Comparison of ENCODE assay signal across 25 cellular contexts in the genomic region with DNA sequence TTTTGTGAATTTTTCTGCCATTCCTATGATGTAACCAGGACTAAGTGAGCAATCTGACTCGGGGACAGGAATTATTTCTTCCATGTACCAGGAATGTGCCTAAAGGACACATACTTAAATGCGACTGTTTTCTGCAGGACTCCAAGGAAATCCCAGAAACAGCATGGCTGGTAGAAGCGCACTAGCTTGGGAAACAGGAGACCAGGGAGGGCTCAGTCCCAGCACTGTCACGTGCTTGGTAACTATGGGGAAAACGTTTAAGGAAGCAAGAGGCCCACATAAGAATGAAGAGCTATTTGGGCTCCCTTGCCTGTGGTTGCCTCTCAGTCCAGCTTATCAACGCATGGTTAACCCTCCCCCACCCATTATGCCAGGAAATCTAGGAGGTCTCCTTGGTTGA. TPM values are rescaled to one million over a fixed set of nuclear protein-coding genes. Genes with fewer than 3 reads are reported as not detected.
"Had no signal": no experiment of that assay in that cellular context is flagged by ENCODE, and none has a peak within 500 bp of the region (broad histone marks: within the 10 kb centered on the region; RNA-seq: fewer than 3 reads in every experiment).

No MANE protein-coding gene starts in this region.

- H3K4me3 ChIP-seq: dorsolateral prefrontal cortex, gastrocnemius medialis, lung, sigmoid colon, thoracic aorta, upper lobe of right lung had no signal

- H3K27ac ChIP-seq: dorsolateral prefrontal cortex, gastrocnemius medialis, sigmoid colon, thoracic aorta, upper lobe of right lung had no signal

- H3K4me1 Mint-ChIP-seq: mesothelial cell of epicardium, nephron progenitor cell had no signal

- H3K4me1 ChIP-seq: gastrocnemius medialis, sigmoid colon, upper lobe of right lung had no signal

- H3K27me3 ChIP-seq: gastrocnemius medialis, sigmoid colon, upper lobe of right lung had no signal

- H3K9me3 ChIP-seq: gastrocnemius medialis, sigmoid colon, thoracic aorta, upper lobe of right lung had no signal

- H3K36me3 ChIP-seq: gastrocnemius medialis, thoracic aorta, upper lobe of right lung had no signal

- H3K27me3 Mint-ChIP-seq: activated B cell treated with CpG ODN at 0.5 μM for 24 hours; activated CD4-positive, alpha-beta memory T cell treated with anti-CD3 and anti-CD28 coated beads for 36 hours; activated CD8-positive, alpha-beta memory T cell treated with anti-CD3 and anti-CD28 coated beads, Interleukin-2, amount 10 ng/mL, durations not matched to agents 7 days and 5 days; activated naive CD8-positive, alpha-beta T cell treated with anti-CD3 and anti-CD28 coated beads for 36 hours; activated T-helper 17 cell treated with anti-CD3 and anti-CD28 coated beads, Interleukin-2, amount 50 U/mL, for 72 hours; stimulated activated naive B cell treated with anti-CD40 and anti-IgM and Interleukin-4, amounts not matched to agents 10 μg/mL and 1 μg/mL and 100 μg/mL, for 72 hours had no signal

- DNase-seq: activated B cell treated with CpG ODN at 0.5 μM for 24 hours; activated CD4-positive, alpha-beta memory T cell treated with anti-CD3 and anti-CD28 coated beads for 36 hours; activated CD4-positive, alpha-beta T cell treated with anti-CD3 and anti-CD28 coated beads for 4 hours; activated CD8-positive, alpha-beta memory T cell treated with anti-CD3 and anti-CD28 coated beads, Interleukin-2, amount 10 ng/mL, durations not matched to agents 7 days and 5 days; activated naive CD4-positive, alpha-beta T cell; activated naive CD8-positive, alpha-beta T cell treated with anti-CD3 and anti-CD28 coated beads for 36 hours; amygdala; central memory CD4-positive, alpha-beta T cell; dorsolateral prefrontal cortex; gastrocnemius medialis; head of caudate nucleus; kidney; nephron progenitor cell; occipital lobe; posterior cingulate gyrus; sigmoid colon; stimulated activated naive B cell treated with anti-CD40 and anti-IgM and Interleukin-4, amounts not matched to agents 10 μg/mL and 1 μg/mL and 100 μg/mL, for 72 hours; T1000; upper lobe of right lung had no signal

- H3K27ac Mint-ChIP-seq: activated B cell treated with CpG ODN at 0.5 μM for 24 hours; activated CD4-positive, alpha-beta memory T cell treated with anti-CD3 and anti-CD28 coated beads for 36 hours; activated naive CD8-positive, alpha-beta T cell treated with anti-CD3 and anti-CD28 coated beads for 36 hours; activated T-helper 17 cell treated with anti-CD3 and anti-CD28 coated beads, Interleukin-2, amount 50 U/mL, for 72 hours; mesothelial cell of epicardium; nephron progenitor cell; stimulated activated naive B cell treated with anti-CD40 and anti-IgM and Interleukin-4, amounts not matched to agents 10 μg/mL and 1 μg/mL and 100 μg/mL, for 72 hours had no signal

- H3K4me3 Mint-ChIP-seq: activated B cell treated with CpG ODN at 0.5 μM for 24 hours; activated CD4-positive, alpha-beta memory T cell treated with anti-CD3 and anti-CD28 coated beads for 36 hours; activated CD8-positive, alpha-beta memory T cell treated with anti-CD3 and anti-CD28 coated beads, Interleukin-2, amount 10 ng/mL, durations not matched to agents 7 days and 5 days; activated naive CD8-positive, alpha-beta T cell treated with anti-CD3 and anti-CD28 coated beads for 36 hours; activated T-helper 17 cell treated with anti-CD3 and anti-CD28 coated beads, Interleukin-2, amount 50 U/mL, for 72 hours; mesothelial cell of epicardium; nephron progenitor cell; stimulated activated naive B cell treated with anti-CD40 and anti-IgM and Interleukin-4, amounts not matched to agents 10 μg/mL and 1 μg/mL and 100 μg/mL, for 72 hours had no signal

- ATAC-seq: activated CD8-positive, alpha-beta memory T cell treated with anti-CD3 and anti-CD28 coated beads, Interleukin-2, amount 10 ng/mL, durations not matched to agents 7 days and 5 days; activated T-helper 17 cell treated with anti-CD3 and anti-CD28 coated beads, Interleukin-2, amount 50 U/mL, for 72 hours; gastrocnemius medialis; stimulated activated naive B cell treated with anti-CD40 and anti-IgM and Interleukin-4, amounts not matched to agents 10 μg/mL and 1 μg/mL and 100 μg/mL, for 72 hours; upper lobe of right lung had no signal

- H3K9me3 Mint-ChIP-seq: activated B cell treated with CpG ODN at 0.5 μM for 24 hours; activated CD4-positive, alpha-beta memory T cell treated with anti-CD3 and anti-CD28 coated beads for 36 hours; activated naive CD8-positive, alpha-beta T cell treated with anti-CD3 and anti-CD28 coated beads for 36 hours; activated T-helper 17 cell treated with anti-CD3 and anti-CD28 coated beads, Interleukin-2, amount 50 U/mL, for 72 hours; stimulated activated naive B cell treated with anti-CD40 and anti-IgM and Interleukin-4, amounts not matched to agents 10 μg/mL and 1 μg/mL and 100 μg/mL, for 72 hours had no signal

- H3K36me3 Mint-ChIP-seq: activated CD4-positive, alpha-beta memory T cell treated with anti-CD3 and anti-CD28 coated beads for 36 hours had no signal

RNA-seq across cellular contexts. Expression of a gene that starts 48.8 kb away (rescaled TPM):
- total RNA-seq: activated B cell treated with CpG ODN at 0.5 μM for 24 hours; activated CD4-positive, alpha-beta memory T cell treated with anti-CD3 and anti-CD28 coated beads for 36 hours; activated naive CD8-positive, alpha-beta T cell treated with anti-CD3 and anti-CD28 coated beads for 36 hours; activated T-helper 17 cell treated with anti-CD3 and anti-CD28 coated beads, Interleukin-2, amount 50 U/mL, for 72 hours; gastrocnemius medialis; kidney; left lobe of liver; mesothelial cell of epicardium; occipital lobe; renal cortical epithelial cell; thoracic aorta; upper lobe of right lung had no signal
- polyA plus RNA-seq: lung, sigmoid colon had no signal
